ENCODE assay signal across 8 cellular contexts in genomic region chr18:79988079-79988924, GRCh38. TPM values are rescaled to one million over a fixed set of nuclear protein-coding genes. Genes with fewer than 3 reads are reported as not detected.
A peak's percentile ranks its signal among the peaks of the same experiment; 100 is the strongest.
DNase-seq lines count a peak whose midpoint lies in the region; ATAC-seq, FAIRE-seq and TF ChIP-seq lines count a peak whose summit lies in the region.

Gene TXNL4A (minus strand): TSS chr18:79988563. CDS start chr18:79988392, 171 bp downstream.

- H3K36me3 Mint-ChIP-seq in astrocyte (ENCODE audit: low read depth, unreplicated experiment) = peaks cover 3% of the 10 kb centered on the region

- peak within 1 kb of the TSS; percentile 88 for H2AFZ ChIP-seq in astrocyte (ENCODE audit: low read depth, low read length)

- H3K79me2 ChIP-seq in astrocyte (ENCODE audit: insufficient read depth, low read length) = peaks cover 51% of the 10 kb centered on the region

- DNase-seq in NCI-H146 (lab: John Stamatoyannopoulos, UW) (peak; percentile 95), T-helper 22 cell (ENCODE audit: low read depth) (peak; percentile 68), astrocyte (ENCODE audit: low read depth) (peak; percentile 80), hepatic stellate cell (ENCODE audit: low spot score) (peak; percentile 84), retinal pigment epithelial cell (ENCODE audit: low read depth) (peak; percentile 64), cortex of kidney (lab: John Stamatoyannopoulos, UW) (no peak)

- peak within 1 kb of the TSS; percentile 80 for H3K27ac ChIP-seq in astrocyte (ENCODE audit: low read depth, low read length)

- no peaks in the 10 kb centered on the region for H3K27me3 ChIP-seq in astrocyte (ENCODE audit: insufficient read depth, low read length)

- peaks cover 48% of the 10 kb centered on the region for H4K20me1 ChIP-seq in astrocyte (ENCODE audit: insufficient read depth, low read length)

- H3K27ac Mint-ChIP-seq in astrocyte (ENCODE audit: unreplicated experiment) = peak within 1 kb of the TSS; percentile 98

- ATAC-seq in GM18502 (IDR thresholded peaks at IDR 0.05; ENCODE audit: poor library complexity, unreplicated experiment) = peak; percentile 98
- ATAC-seq in HG02870 (IDR thresholded peaks at IDR 0.05; ENCODE audit: unreplicated experiment) = peak; percentile 94

- H3K4me3 Mint-ChIP-seq in astrocyte (ENCODE audit: unreplicated experiment) = peak within 1 kb of the TSS; percentile 99

- H3K27me3 Mint-ChIP-seq in astrocyte (ENCODE audit: low read depth, unreplicated experiment) = no peaks in the 10 kb centered on the region

- no peak for FAIRE-seq in astrocyte (lab: Jason Lieb, UNC)

- peak within 1 kb of the TSS; percentile 78 for H3K4me3 ChIP-seq in astrocyte (ENCODE audit: insufficient read depth, low read depth, low read length)
- peak within 1 kb of the TSS; percentile 86 for H3K4me3 ChIP-seq in retinal pigment epithelial cell (ENCODE audit: low read length)

- H3K9me3 Mint-ChIP-seq in astrocyte (ENCODE audit: unreplicated experiment) = no peaks in the 10 kb centered on the region

- peaks cover 17% of the 10 kb centered on the region for H3K4me1 Mint-ChIP-seq in astrocyte (ENCODE audit: low read depth, unreplicated experiment)

- H3K9me3 ChIP-seq in astrocyte (ENCODE audit: insufficient read depth, low read depth, low read length) = no peaks in the 10 kb centered on the region

- TF ChIP-seq CTCF in astrocyte (IDR thresholded peaks at IDR 0.05; ENCODE audit: insufficient read depth, low read depth, low read length) (no peak), retinal pigment epithelial cell (conservative IDR thresholded peaks at IDR 0.05; ENCODE audit: low read depth, low read length) (peak; percentile 47)

- peak within 1 kb of the TSS; percentile 86 for H3K4me2 ChIP-seq in astrocyte (ENCODE audit: low read length)

- H3K4me1 ChIP-seq in astrocyte (ENCODE audit: insufficient read depth, low read length) = peaks cover 7% of the 10 kb centered on the region

- H3K36me3 ChIP-seq in astrocyte (ENCODE audit: insufficient read depth, low read length) = peaks cover 6% of the 10 kb centered on the region

- peak within 1 kb of the TSS; percentile 87 for H3K9ac ChIP-seq in astrocyte (ENCODE audit: low read length)

RNA-seq across cellular contexts. Expression of gene TXNL4A, which starts in this region (rescaled TPM):
- 126 and 135 TPM in 2 replicates for total RNA-seq in astrocyte
